ENCODE assay signal across 1 cellular context in genomic region chr6:56652231-56652630, GRCh38.
TF ChIP-seq lines count a peak whose summit lies in the region.

No MANE protein-coding gene starts in this region.

TF ChIP-seq in endothelial cell of umbilical vein, 7 proteins besides CTCF, POLR2A, EP300 and RAD21:
- TF ChIP-seq EZH2 (IDR thresholded peaks at IDR 0.05; ENCODE audit: borderline replicate concordance, low read depth, low read length, severe bottlenecking): no peak
- TF ChIP-seq FOS (IDR thresholded peaks at IDR 0.05; ENCODE audit: borderline replicate concordance, insufficient read depth, low read length): peak; percentile 17
